Comparison of ENCODE assay signal across 24 cellular contexts in the genomic region with DNA sequence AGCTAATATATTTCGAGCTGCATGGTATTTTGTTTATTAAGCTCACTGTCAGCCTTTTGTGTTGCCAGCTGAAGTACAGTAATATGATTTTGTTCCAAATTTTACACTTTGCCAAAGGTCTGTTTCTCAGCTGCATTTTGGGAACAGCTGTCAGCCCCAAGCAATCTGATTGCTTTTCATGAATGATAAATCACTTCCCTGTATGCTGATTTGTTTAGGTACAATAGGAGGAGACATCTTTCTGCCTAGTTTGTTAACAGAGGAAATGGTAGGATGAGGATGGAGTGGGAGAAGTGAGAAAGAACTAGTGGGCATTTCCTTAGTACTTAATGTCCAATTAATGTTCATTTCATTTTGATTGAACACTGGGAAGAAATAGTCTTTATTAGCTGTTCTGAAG.
"Had no signal": no experiment of that assay in that cellular context is flagged by ENCODE, and none has a peak within 500 bp of the region (broad histone marks: within the 10 kb centered on the region; RNA-seq: fewer than 3 reads in every experiment).

No MANE protein-coding gene starts in this region.

- H3K9me2 ChIP-seq: SK-N-SH had no signal

- H3K27ac ChIP-seq: ascending aorta, body of pancreas, VCaP had no signal

- H3K9me3 ChIP-seq: ascending aorta, body of pancreas, SK-N-SH had no signal

- H3K4me3 ChIP-seq: ascending aorta, body of pancreas had no signal

- H3K9ac ChIP-seq: SK-N-SH had no signal

- H3K36me3 ChIP-seq: ascending aorta had no signal

- DNase-seq: activated CD4-positive, alpha-beta memory T cell treated with anti-CD3 and anti-CD28 coated beads, Interleukin-2, amount 10 ng/mL, durations not matched to agents 7 days and 5 days; activated CD4-positive, alpha-beta T cell treated with anti-CD3 and anti-CD28 coated beads, Interleukin-2, amount 50 U/mL, for 1 hour; activated CD4-positive, CD25-positive, alpha-beta regulatory T cell; activated naive CD4-positive, alpha-beta T cell treated with anti-CD3 and anti-CD28 coated beads, Interleukin-2, amount 50 U/mL, for 16 hours; activated naive CD8-positive, alpha-beta T cell treated with anti-CD3 and anti-CD28 coated beads, Interleukin-2, amount 10 ng/mL, durations not matched to agents 7 days and 5 days; activated T-cell treated with anti-CD3 and anti-CD28 coated beads for 4 hours; activated T-cell treated with anti-CD3 and anti-CD28 coated beads, Interleukin-2, amount 50 U/mL, for 48 hours; body of pancreas; central memory CD4-positive, alpha-beta T cell; Karpas-422; NCI-H1105 treated with DMSO at 0.1 percent for 48 hours; NCI-H1436 treated with DMSO at 0.1 percent for 48 hours; NCI-H1930; NCI-H526; NCI-H774; NK-92 treated with Interleukin-12 subunit alpha and Interleukin-12 subunit beta, amount 100 ng/mL, for 24 hours; OCI-M1; RPMI8226; SK-N-SH; T-helper 1 cell had no signal

- H3K4me2 ChIP-seq: SK-N-SH had no signal

- H3K4me1 ChIP-seq: ascending aorta, body of pancreas had no signal

- H3K27me3 ChIP-seq: ascending aorta, body of pancreas had no signal

- ATAC-seq: body of pancreas, Panc1, Right ventricle myocardium inferior had no signal
